Comparison of ENCODE assay signal across 8 cellular contexts in genomic region chr1:155004352-155005075, GRCh38. TPM values are rescaled to one million over a fixed set of nuclear protein-coding genes. Genes with fewer than 3 reads are reported as not detected.
DNase-seq lines count a peak whose midpoint lies in the region; ATAC-seq and TF ChIP-seq lines count a peak whose summit lies in the region.

No MANE protein-coding gene starts in this region.

- intact Hi-C loops in CD4-positive, alpha-beta memory T cell (cut with micrococcal nuclease), result loop anchor here (5.0 kb wide), 2 partner anchors 48 to 447 kb away; partner anchors contain the start of genes ADAM15 and UBE2Q1
- intact Hi-C loops in PC-3 (cut with micrococcal nuclease), result loop anchor here (1.0 kb wide), 1 partner anchor 13 kb away; no protein-coding TSS in a partner anchor

- peaks cover 57% of the 10 kb centered on the region for H3K4me1 ChIP-seq in CD4-positive, alpha-beta memory T cell (ENCODE audit: insufficient read depth, low read length)
- H3K4me1 ChIP-seq in PC-3 (ENCODE audit: insufficient read depth, low read length) (peaks cover 50% of the 10 kb centered on the region), neuron (ENCODE audit: insufficient read depth, low read length) (peaks cover 29% of the 10 kb centered on the region)

- peak overlapping the region; percentile 91 to 95 for H3K4me3 ChIP-seq in CD4-positive, alpha-beta memory T cell (ENCODE audit: low read length in 2 of 2)
- H3K4me3 ChIP-seq in PC-3 (ENCODE audit: low read length) (peak overlapping the region; percentile 83), epithelial cell of esophagus (ENCODE audit: low read length) (peak overlapping the region; percentile 89), neuron (ENCODE audit: low read length) (peak overlapping the region; percentile 59)

- peak overlapping the region; percentile 86 for H3K27ac ChIP-seq in CD4-positive, alpha-beta memory T cell (ENCODE audit: low read depth, low read length)
- H3K27ac ChIP-seq in PC-3 (ENCODE audit: low read length), result peak overlapping the region; percentile 88

- no peaks in the 10 kb centered on the region for H3K9me2 ChIP-seq in PC-3 (replicated peaks; ENCODE audit: low read length)

- H3K9me3 ChIP-seq in CD4-positive, alpha-beta memory T cell (ENCODE audit: control insufficient read depth in 1 of 2, low read length in 2 of 2), result no peaks in the 10 kb centered on the region
- H3K9me3 ChIP-seq in PC-3 (ENCODE audit: low read length) (no peaks in the 10 kb centered on the region), neuron (ENCODE audit: low read length) (no peaks in the 10 kb centered on the region)

- POLR2A ChIA-PET in CD4-positive, alpha-beta memory T cell (lab: Charles Lee; ENCODE audit: partially characterized antibody), result interaction anchor here (0.7 to 38.9 kb wide), 5 partner anchors 9 to 168 kb away, joined by 3 to 1543 read pairs (median 5); partner anchors contain the start of genes CKS1B, FLAD1, KRTCAP2 and PBXIP1
- POLR2A ChIA-PET in PC-3 (lab: Charles Lee; ENCODE audit: unreplicated experiment), result no interaction called here

- H3K4me3 Mint-ChIP-seq in CD4-positive, alpha-beta memory T cell, result peak overlapping the region; percentile 88 to 99 (median 96)

- peaks cover 69% of the 10 kb centered on the region for H3K79me2 ChIP-seq in PC-3 (ENCODE audit: low read length)

- no TSS peak for BruUV-seq in PC-3 (replicated peaks; lab: Mats Ljungman, UMichigan)

- peak overlapping the region; percentile 89 to 97 (median 94) for H3K27ac Mint-ChIP-seq in CD4-positive, alpha-beta memory T cell

- H3K9ac ChIP-seq in PC-3 (ENCODE audit: low read length), result peak overlapping the region; percentile 74

- H3K36me3 Mint-ChIP-seq in CD4-positive, alpha-beta memory T cell, result peaks cover 0 to 27% of the 10 kb centered on the region in 2 donors

- peak overlapping the region; percentile 98 for H3K4me2 ChIP-seq in PC-3 (ENCODE audit: low read length)

- H3K9me3 Mint-ChIP-seq in CD4-positive, alpha-beta memory T cell, result no peaks in the 10 kb centered on the region

- CTCF ChIA-PET in CD4-positive, alpha-beta memory T cell (lab: Charles Lee; ENCODE audit: partially characterized antibody), result interaction anchor here (0.6 to 16.3 kb wide), 4 partner anchors 10 to 42 kb away, joined by 3 to 381 read pairs (median 4); partner anchors contain the start of gene CKS1B
- CTCF ChIA-PET in PC-3 (lab: Charles Lee), result interaction anchor here (0.6 to 4.1 kb wide), 3 partner anchors 13 to 72 kb away, joined by 3 to 16 read pairs (median 5); partner anchors contain the start of gene PYGO2

- peaks cover 33 to 80% (median 42%) of the 10 kb centered on the region in 4 donors for H3K4me1 Mint-ChIP-seq in CD4-positive, alpha-beta memory T cell

- no peaks in the 10 kb centered on the region for H3K27me3 ChIP-seq in CD4-positive, alpha-beta memory T cell (ENCODE audit: insufficient read depth, low read length)
- no peaks in the 10 kb centered on the region for H3K27me3 ChIP-seq in PC-3 (ENCODE audit: low read length)
- no peaks in the 10 kb centered on the region for H3K27me3 ChIP-seq in neuron (ENCODE audit: insufficient read depth, low read length)

- peaks cover 4% of the 10 kb centered on the region for H3F3A ChIP-seq in PC-3 (ENCODE audit: low read length, unreplicated experiment)

- H2AFZ ChIP-seq in PC-3 (ENCODE audit: low read length) (peak overlapping the region; percentile 61; the same call in 1 of the 2 replicates), neuron (ENCODE audit: low read depth, low read length) (peak overlapping the region; percentile 34)

- no peak for ATAC-seq in PC-3
- no peak for ATAC-seq in GM21619 (IDR thresholded peaks at IDR 0.05; ENCODE audit: unreplicated experiment)
- no peak for ATAC-seq in HG03159 (IDR thresholded peaks at IDR 0.05; ENCODE audit: unreplicated experiment)

- H3K27me3 Mint-ChIP-seq in CD4-positive, alpha-beta memory T cell, result no peaks in the 10 kb centered on the region

- H4K20me1 ChIP-seq in PC-3 (ENCODE audit: low read length), result 0 out of 2 replicates have a peak, but pooled peaks cover 3% of the 10 kb centered on the region

- TF ChIP-seq CTCF in PC-3 (conservative IDR thresholded peaks at IDR 0.05; ENCODE audit: low read depth, low read length) (no peak), epithelial cell of esophagus (IDR thresholded peaks at IDR 0.05; ENCODE audit: insufficient read depth, low read depth, low read length, missing control alignments) (no peak)

- H3K36me3 ChIP-seq in CD4-positive, alpha-beta memory T cell (ENCODE audit: insufficient read depth, low read length), result no peaks in the 10 kb centered on the region
- H3K36me3 ChIP-seq in PC-3 (ENCODE audit: low read depth, low read length) (peaks cover 9% of the 10 kb centered on the region; the same call in 1 of the 2 replicates), neuron (ENCODE audit: insufficient read depth, low read length) (no peaks in the 10 kb centered on the region)

- peak in 2 of 5 donors; percentile 20 to 48 for DNase-seq in CD4-positive, alpha-beta memory T cell
- no peak for DNase-seq in PC-3
- DNase-seq in epithelial cell of esophagus (ENCODE audit: low read depth), result no peak
- DNase-seq in ureter (ENCODE audit: low spot score), result no peak
- no peak for DNase-seq in germinal center (ENCODE audit: low spot score)

RNA-seq across cellular contexts. Expression of gene ZBTB7B, which starts 1.9 kb away (rescaled TPM):
- 10 to 100 TPM; 86.3 to 92.7 TPM for total RNA-seq in CD4-positive, alpha-beta memory T cell
- polyA plus RNA-seq in CD4-positive, alpha-beta memory T cell, result 10 to 100 TPM in 1 of 2 donors, 1 to 10 TPM in 1; 3.4 to 11.6 TPM
- total RNA-seq in PC-3 (2014; rRNA removed), result 39.7 and 59.1 TPM in 2 replicates
- total RNA-seq in ureter, result 92.8 TPM

RNA-seq across cellular contexts. Expression of gene LENEP, which starts 11.1 kb away (rescaled TPM):
- 1 to 10 TPM; 1.1 to 3.1 TPM for total RNA-seq in CD4-positive, alpha-beta memory T cell
- polyA plus RNA-seq in CD4-positive, alpha-beta memory T cell, result not detected
- not detected in 2 replicates for total RNA-seq in PC-3 (2014; rRNA removed)
- total RNA-seq in ureter, result 0.94 TPM

RNA-seq across cellular contexts. Expression of gene FLAD1, which starts 21.4 kb away (rescaled TPM):
- total RNA-seq in CD4-positive, alpha-beta memory T cell, result 10 to 100 TPM; 52.4 to 56.6 TPM
- 10 to 100 TPM; 48.9 to 75.9 TPM for polyA plus RNA-seq in CD4-positive, alpha-beta memory T cell
- total RNA-seq in PC-3 (2014; rRNA removed), result 58.5 and 84.0 TPM in 2 replicates
- total RNA-seq in ureter, result 48.3 TPM

RNA-seq across cellular contexts. Expression of gene DCST2, which starts 29.1 kb away (rescaled TPM):
- total RNA-seq in CD4-positive, alpha-beta memory T cell, result 1 to 10 TPM; 4.0 to 4.1 TPM
- polyA plus RNA-seq in CD4-positive, alpha-beta memory T cell, result not detected
- 0.18 and 3.0 TPM in 2 replicates for total RNA-seq in PC-3 (2014; rRNA removed)
- total RNA-seq in ureter, result 1.2 TPM

RNA-seq across cellular contexts. Expression of gene DCST1, which starts 29.1 kb away (rescaled TPM):
- total RNA-seq in CD4-positive, alpha-beta memory T cell, result under 1 TPM in 1 of 2 experiments, not detected in 1; 0.14 TPM
- polyA plus RNA-seq in CD4-positive, alpha-beta memory T cell, result not detected
- total RNA-seq in PC-3 (2014; rRNA removed), result not detected in 2 replicates
- not detected for total RNA-seq in ureter
